18 cellular contexts compared by ENCODE assay signal in genomic region chr10:97065686-97066679, GRCh38.
DNase-seq lines count a peak whose midpoint lies in the region; ATAC-seq, FAIRE-seq and TF ChIP-seq lines count a peak whose summit lies in the region.
"Had no signal": no experiment of that assay in that cellular context is flagged by ENCODE, and none has a peak within 500 bp of the region (broad histone marks: within the 10 kb centered on the region; RNA-seq: fewer than 3 reads in every experiment).

No MANE protein-coding gene starts in this region.

- H3K9ac ChIP-seq in endodermal cell (ENCODE audit: extremely low read depth, low read length, poor library complexity, severe bottlenecking) = no peak overlapping the region
- H3K9ac ChIP-seq: BLaER1 treated with 17β-estradiol and CSF1 and Interleukin-3, amounts not matched to agents 10 nM and 100 nM had no signal

- peak overlapping the region; percentile 77 for H3K27ac Mint-ChIP-seq in endodermal cell
- H3K27ac Mint-ChIP-seq: CD8-positive, alpha-beta memory T cell had no signal

- H3K27me3 Mint-ChIP-seq in endodermal cell (ENCODE audit: insufficient read depth) = peaks cover 3% of the 10 kb centered on the region

- H3K27ac ChIP-seq in Panc1 (ENCODE audit: low read length) (no peak overlapping the region), endodermal cell (ENCODE audit: low read depth, low read length) (no peak overlapping the region), temporal lobe (ENCODE audit: low read depth, low read length) (peak overlapping the region; percentile 6)
- H3K27ac ChIP-seq: BLaER1 treated with 17β-estradiol and CSF1 and Interleukin-3, amounts not matched to agents 10 nM and 100 nM had no signal

- intact Hi-C loops in Panc1 (cut with micrococcal nuclease; ENCODE audit: unreplicated experiment) = no loop called here
- intact Hi-C loops in sciatic nerve (cut with DNase I) = loop anchor here (10.0 kb wide), 1 partner anchor 139 kb away; no protein-coding TSS in a partner anchor

- H3K36me3 ChIP-seq in Panc1 (ENCODE audit: control insufficient read depth, insufficient read depth, low read length) (no peaks in the 10 kb centered on the region), endodermal cell (ENCODE audit: control insufficient read depth, insufficient read depth, low read length) (no peaks in the 10 kb centered on the region)
- H3K36me3 ChIP-seq: BLaER1 treated with 17β-estradiol and CSF1 and Interleukin-3, amounts not matched to agents 10 nM and 100 nM had no signal

- no TSS peak for BruUV-seq in Panc1 (replicated peaks; lab: Mats Ljungman, UMichigan)

- no peak overlapping the region for H3K4me3 ChIP-seq in Panc1 (ENCODE audit: low read depth in 2 of 2, low read length in 2 of 2)
- H3K4me3 ChIP-seq in endodermal cell (ENCODE audit: low read length) = no peak overlapping the region
- H3K4me3 ChIP-seq: A549; BLaER1 treated with 17β-estradiol and CSF1 and Interleukin-3, amounts not matched to agents 10 nM and 100 nM had no signal

- WGBS in endodermal cell (ENCODE audit: insufficient coverage in 1 of 2, insufficient read length in 1 of 2), 2 experiments = 81 to 87% methylated on average over 9 to 18 of the region's 18 CpGs

- no peaks in the 10 kb centered on the region for H3K27me3 ChIP-seq in Panc1 (ENCODE audit: control insufficient read depth, insufficient read depth, low read length)
- no peaks in the 10 kb centered on the region for H3K27me3 ChIP-seq in endodermal cell (ENCODE audit: control insufficient read depth, insufficient read depth, low read length, poor library complexity, severe bottlenecking)
- H3K27me3 ChIP-seq: BLaER1 treated with 17β-estradiol and CSF1 and Interleukin-3, amounts not matched to agents 10 nM and 100 nM had no signal

- 0 out of 2 replicates have a peak, but pooled peaks have one; percentile 18 for ATAC-seq in Panc1
- ATAC-seq in sciatic nerve = no peak
- ATAC-seq: SK-N-SH treated with all-trans-retinoic acid at 6 μM for 48 hours had no signal

- in situ Hi-C loops in Panc1 (cut with HindIII; ENCODE audit: low pct_unique_long_range_greater_than_20kb, low sequenced_read_pairs) = no loop called here

- peaks cover 3% of the 10 kb centered on the region for H3K9me3 Mint-ChIP-seq in endodermal cell

- H3K4me1 ChIP-seq in Panc1 (ENCODE audit: control insufficient read depth, insufficient read depth, low read length) (no peaks in the 10 kb centered on the region), endodermal cell (ENCODE audit: control insufficient read depth, insufficient read depth, low read length) (peaks cover 4% of the 10 kb centered on the region)

- no peak overlapping the region for H3K4me3 Mint-ChIP-seq in endodermal cell
- H3K4me3 Mint-ChIP-seq: CD8-positive, alpha-beta memory T cell had no signal

- no peak for TF ChIP-seq CTCF in Panc1 (IDR thresholded peaks at IDR 0.05)
- TF ChIP-seq CTCF in endodermal cell (conservative IDR thresholded peaks at IDR 0.05) = no peak

- peaks cover 9% of the 10 kb centered on the region for H3K4me1 Mint-ChIP-seq in endodermal cell

- DNase-seq in NCI-H82 (lab: John Stamatoyannopoulos, UW) = peak; percentile 58
- no peak for DNase-seq in NCI-H82 treated with DMSO at 0.1 percent for 48 hours (lab: John Stamatoyannopoulos, UW; ENCODE audit: unreplicated experiment)
- no peak for DNase-seq in Panc1 (ENCODE audit: low read depth, low spot score)
- peak; percentile 82 for DNase-seq in endodermal cell
- DNase-seq in sciatic nerve (ENCODE audit: low spot score) = no peak
- no peak for DNase-seq in HTR-8/SVneo (ENCODE audit: insufficient read length, low spot score)
- no peak for DNase-seq in activated CD4-positive, alpha-beta T cell treated with anti-CD3 and anti-CD28 coated beads for 48 hours
- DNase-seq: DMS79 treated with DMSO at 0.1 percent for 48 hours, GOT3, NCI-H2081 treated with DMSO at 0.1 percent for 48 hours, Right ventricle myocardium superior had no signal

- CTCF ChIA-PET in Panc1 (lab: Charles Lee) = interaction anchor here (0.6 kb wide), 1 partner anchor 142 kb away, joined by 3 read pairs; no protein-coding TSS in a partner anchor

- no peak for FAIRE-seq in HTR-8/SVneo (lab: Jason Lieb, UNC)
- FAIRE-seq: A549, G401.6, RCC 7860 had no signal

- H3K36me3 Mint-ChIP-seq in endodermal cell (ENCODE audit: low read depth) = no peaks in the 10 kb centered on the region
- H3K36me3 Mint-ChIP-seq: CD8-positive, alpha-beta memory T cell had no signal

- POLR2A ChIA-PET in Panc1 (lab: Charles Lee) = no interaction called here

- H3K9me3 ChIP-seq in Panc1 (ENCODE audit: control insufficient read depth, insufficient read depth, low read depth, low read length) (no peaks in the 10 kb centered on the region), endodermal cell (ENCODE audit: control insufficient read depth, low read length) (no peaks in the 10 kb centered on the region)
- H3K9me3 ChIP-seq: A549 had no signal

Comparison
In these comparisons a context has a peak if more than half of its experiments do, and no peak if none do; other contexts are left out.
1. DNase-seq: peak in NCI-H82 (single experiment) and endodermal cell (single experiment); none in NCI-H82 treated with DMSO at 0.1 percent for 48 hours (single experiment), Panc1 (single experiment), sciatic nerve (single experiment), HTR-8/SVneo (single experiment) and activated CD4-positive, alpha-beta T cell treated with anti-CD3 and anti-CD28 coated beads for 48 hours (single experiment).